Comparison of ENCODE assay signal across 12 cellular contexts in the genomic region with DNA sequence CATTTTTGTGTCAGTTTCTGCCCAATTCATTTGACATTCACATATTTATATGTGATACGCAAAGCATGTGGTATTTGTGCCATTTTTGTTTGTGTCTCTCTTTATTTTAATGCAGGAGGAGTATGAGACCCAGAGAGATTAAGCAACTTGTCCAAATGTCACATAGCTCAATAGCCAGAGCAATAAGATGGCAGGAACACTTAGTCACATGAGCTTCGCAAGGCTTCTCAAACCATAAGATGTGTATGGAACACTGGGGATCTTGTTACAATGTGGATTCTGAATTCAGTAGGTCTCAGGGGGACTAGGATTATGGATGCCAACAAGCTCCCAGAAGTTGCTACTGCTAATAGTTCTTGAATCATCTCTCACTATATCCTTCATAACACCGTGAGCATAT. TPM values are rescaled to one million over a fixed set of nuclear protein-coding genes. Genes with fewer than 3 reads are reported as not detected.
"Had no signal": no experiment of that assay in that cellular context is flagged by ENCODE, and none has a peak within 500 bp of the region (broad histone marks: within the 10 kb centered on the region; RNA-seq: fewer than 3 reads in every experiment).

No MANE protein-coding gene starts in this region.

- H3K36me3 ChIP-seq: HAP-1 had no signal

- DNase-seq: GM23248, GOT3, H7, H9, HCEC 1CT, HFFc6 had no signal

- H3K4me1 ChIP-seq: HAP-1 had no signal

- H3K27ac Mint-ChIP-seq: GM23338, H9, HFFc6 had no signal

- FAIRE-seq: H1, H54 had no signal

- H3K4me3 Mint-ChIP-seq: GM23338, H9, HFFc6 had no signal

- H2AFZ ChIP-seq: GM23248, GM23338 had no signal

- H3K9ac ChIP-seq: GM23248 had no signal

- H3K27ac ChIP-seq: GM23248 had no signal

- H3K9me3 ChIP-seq: HAP-1 had no signal

- H3K4me2 ChIP-seq: GM23338 had no signal

- ATAC-seq: GM23338, HCT116 had no signal

- H3K4me3 ChIP-seq: GM23248, GM23338, HAP-1 had no signal

RNA-seq across cellular contexts. Expression of gene MRLN, which starts 19.2 kb away (rescaled TPM):
- total RNA-seq: GM23248, GM23338, H1, H4, H7, H9, HFFc6 had no signal
- polyA plus RNA-seq: GM23248, GM23338 had no signal

RNA-seq across cellular contexts. Expression of gene SLC16A9, which starts 24.4 kb away (rescaled TPM):
- total RNA-seq: GM23248, HFFc6 had no signal
- polyA plus RNA-seq: GM23248 had no signal
